ENCODE assay signal across 10 cellular contexts in the genomic region with DNA sequence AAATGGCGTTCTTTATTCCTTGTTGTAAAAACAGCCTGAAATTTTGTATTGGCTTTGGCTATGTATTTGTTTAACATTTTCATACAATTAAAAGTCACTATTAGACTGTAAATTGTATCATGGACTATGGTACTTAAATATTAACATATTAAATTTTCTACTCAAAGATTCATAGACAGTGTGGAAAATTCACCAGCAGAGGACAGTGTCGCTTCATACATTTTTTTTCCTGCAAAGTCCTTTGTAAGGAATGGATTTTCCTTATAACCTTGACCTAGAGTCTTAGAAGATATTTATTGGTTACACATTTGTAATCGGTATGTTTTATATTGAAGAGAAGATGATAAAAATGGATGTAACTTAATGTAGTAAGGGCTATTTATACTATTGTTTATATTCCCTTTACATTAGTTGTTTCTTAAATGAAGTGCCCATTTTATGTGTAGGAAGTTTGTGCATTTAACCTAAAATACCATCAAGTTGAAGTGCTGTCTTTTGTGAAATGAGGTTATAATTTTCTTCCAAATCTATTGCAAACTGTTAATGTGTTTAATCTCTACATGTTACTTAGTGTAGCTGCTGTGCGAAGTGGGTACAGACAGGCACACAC.
DNase-seq lines count a peak whose midpoint lies in the region; FAIRE-seq and TF ChIP-seq lines count a peak whose summit lies in the region.
"Had no signal": no experiment of that assay in that cellular context is flagged by ENCODE, and none has a peak within 500 bp of the region (broad histone marks: within the 10 kb centered on the region; RNA-seq: fewer than 3 reads in every experiment).

No MANE protein-coding gene starts in this region.

- H3K27me3 Mint-ChIP-seq in progenitor cell of endocrine pancreas, result no peaks in the 10 kb centered on the region
- no peaks in the 10 kb centered on the region for H3K27me3 Mint-ChIP-seq in activated T-cell treated with anti-CD3 and anti-CD28 coated beads, Interleukin-2, amount 50 U/mL, for 24 hours
- H3K27me3 Mint-ChIP-seq: naive thymus-derived CD4-positive, alpha-beta T cell had no signal

- peaks cover 3% of the 10 kb centered on the region for H3K4me1 Mint-ChIP-seq in progenitor cell of endocrine pancreas (ENCODE audit: low read depth)
- peaks cover 20% of the 10 kb centered on the region for H3K4me1 Mint-ChIP-seq in activated T-cell treated with anti-CD3 and anti-CD28 coated beads, Interleukin-2, amount 50 U/mL, for 24 hours (ENCODE audit: low read depth)

- no peaks in the 10 kb centered on the region for H3K36me3 Mint-ChIP-seq in progenitor cell of endocrine pancreas (ENCODE audit: insufficient read depth)
- H3K36me3 Mint-ChIP-seq in activated T-cell treated with anti-CD3 and anti-CD28 coated beads, Interleukin-2, amount 50 U/mL, for 24 hours (ENCODE audit: low read depth), result peaks cover 17% of the 10 kb centered on the region

- peak; percentile 73 for TF ChIP-seq CTCF in progenitor cell of endocrine pancreas (IDR thresholded peaks at IDR 0.05; ENCODE audit: unreplicated experiment)

- no peak overlapping the region for H3K27ac Mint-ChIP-seq in progenitor cell of endocrine pancreas
- H3K27ac Mint-ChIP-seq in activated T-cell treated with anti-CD3 and anti-CD28 coated beads, Interleukin-2, amount 50 U/mL, for 24 hours, result no peak overlapping the region
- H3K27ac Mint-ChIP-seq: T-helper 1 cell treated with Interleukin-12 subunit alpha and Interleukin-12 subunit beta and Interleukin-4 antibody, amounts not matched to agents 30 μg/mL and 1 μg/mL, for 36 hours had no signal

- peak; percentile 74 for FAIRE-seq in endometrium (lab: Jason Lieb, UNC)

- H3K4me3 Mint-ChIP-seq in progenitor cell of endocrine pancreas (ENCODE audit: low read depth), result no peak overlapping the region
- H3K4me3 Mint-ChIP-seq in activated T-cell treated with anti-CD3 and anti-CD28 coated beads, Interleukin-2, amount 50 U/mL, for 24 hours, result no peak overlapping the region
- H3K4me3 Mint-ChIP-seq: naive thymus-derived CD4-positive, alpha-beta T cell; T-helper 1 cell treated with Interleukin-12 subunit alpha and Interleukin-12 subunit beta and Interleukin-4 antibody, amounts not matched to agents 30 μg/mL and 1 μg/mL, for 36 hours had no signal

- H3K9me3 Mint-ChIP-seq in progenitor cell of endocrine pancreas (ENCODE audit: low read depth), result no peaks in the 10 kb centered on the region
- H3K9me3 Mint-ChIP-seq in activated T-cell treated with anti-CD3 and anti-CD28 coated beads, Interleukin-2, amount 50 U/mL, for 24 hours, result no peaks in the 10 kb centered on the region
- H3K9me3 Mint-ChIP-seq: T-helper 1 cell treated with Interleukin-12 subunit alpha and Interleukin-12 subunit beta and Interleukin-4 antibody, amounts not matched to agents 30 μg/mL and 1 μg/mL, for 36 hours had no signal

- peak; percentile 27 for DNase-seq in DMS153 treated with DMSO at 0.1 percent for 48 hours (lab: John Stamatoyannopoulos, UW; ENCODE audit: unreplicated experiment)
- no peak for DNase-seq in DMS153 (lab: John Stamatoyannopoulos, UW)
- DNase-seq in NCI-H2227 (lab: John Stamatoyannopoulos, UW; ENCODE audit: unreplicated experiment), result peak; percentile 47
- no peak for DNase-seq in progenitor cell of endocrine pancreas (ENCODE audit: low spot score, unreplicated experiment)
- DNase-seq in NCI-H345 treated with DMSO at 0.1 percent for 48 hours (lab: John Stamatoyannopoulos, UW; ENCODE audit: unreplicated experiment), result no peak
- DNase-seq in activated CD4-positive, alpha-beta T cell treated with anti-CD3 and anti-CD28 coated beads for 4 hours, result no peak
- DNase-seq in activated T-cell treated with anti-CD3 and anti-CD28 coated beads, Interleukin-2, amount 50 U/mL, for 24 hours, result no peak
- DNase-seq: naive thymus-derived CD4-positive, alpha-beta T cell had no signal

Comparison
In these comparisons a context has a peak if more than half of its experiments do, and no peak if none do; other contexts are left out.
1. DNase-seq: peak in DMS153 treated with DMSO at 0.1 percent for 48 hours (single experiment) and NCI-H2227 (single experiment); none in DMS153 (single experiment), progenitor cell of endocrine pancreas (single experiment), NCI-H345 treated with DMSO at 0.1 percent for 48 hours (single experiment), activated CD4-positive, alpha-beta T cell treated with anti-CD3 and anti-CD28 coated beads for 4 hours (0 of 2) and activated T-cell treated with anti-CD3 and anti-CD28 coated beads, Interleukin-2, amount 50 U/mL, for 24 hours (single experiment).